ENCODE assay signal across 6 cellular contexts in the genomic region with DNA sequence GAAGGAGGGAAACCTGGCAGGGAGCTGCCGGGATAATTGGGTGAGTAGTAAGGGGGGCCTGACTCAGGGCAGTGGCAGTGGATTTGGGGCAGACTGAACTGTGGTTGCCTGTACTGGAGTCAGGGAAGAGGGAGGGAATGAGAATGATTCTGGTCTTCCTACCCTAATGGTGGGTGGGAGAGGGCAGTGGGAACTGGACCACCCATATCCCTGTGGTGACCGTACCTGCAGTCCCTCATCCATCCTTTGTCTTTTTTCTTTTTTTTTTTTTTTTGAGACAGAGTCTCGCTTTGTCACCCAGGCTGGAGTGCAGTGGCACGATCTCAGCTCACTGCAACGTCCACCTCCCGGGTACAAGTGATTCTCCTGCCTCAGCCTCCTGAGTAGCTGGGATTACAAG. TPM values are rescaled to one million over a fixed set of nuclear protein-coding genes. Genes with fewer than 3 reads are reported as not detected.
DNase-seq lines count a peak whose midpoint lies in the region; ATAC-seq, FAIRE-seq and TF ChIP-seq lines count a peak whose summit lies in the region.
"Not testable (repeated sequence)": the region's sequence is repeated elsewhere in the genome, so short reads cannot be mapped to it uniquely, and the experiment has no call there.
"Had no signal": no experiment of that assay in that cellular context is flagged by ENCODE, and none has a peak within 500 bp of the region (broad histone marks: within the 10 kb centered on the region; RNA-seq: fewer than 3 reads in every experiment).

No MANE protein-coding gene starts in this region.

- DNase-seq in K562 (ENCODE audit: extremely low read depth in 1 of 4, low spot score in 3 of 4); mesenchymal stem cell; nephron progenitor cell; ovary: not testable (repeated sequence)

- not testable (repeated sequence) for FAIRE-seq in K562 (lab: Jason Lieb, UNC)

- H3K18ac ChIP-seq in mesenchymal stem cell (ENCODE audit: low read depth in 1 of 2, low read length in 2 of 2): not testable (repeated sequence)

- H3K4me1 ChIP-seq in K562 (replicated peaks in 1 of 2; ENCODE audit: control insufficient read depth in 2 of 2, insufficient read depth in 2 of 2, low read length in 2 of 2) (peaks cover 24 to 33% of the 10 kb centered on the region in 2 experiments), mesenchymal stem cell (ENCODE audit: control insufficient read depth, insufficient read depth, low read depth, low read length) (peaks cover 17% of the 10 kb centered on the region), ovary (ENCODE audit: insufficient read depth) (peaks cover 24% of the 10 kb centered on the region)

- H3K79me1 ChIP-seq in mesenchymal stem cell (replicated peaks; ENCODE audit: low read length, poor library complexity, severe bottlenecking): peaks cover 11% of the 10 kb centered on the region

- peak overlapping the region; percentile 1 for H3K27ac Mint-ChIP-seq in nephron progenitor cell

- not testable (repeated sequence) for H2AK5ac ChIP-seq in mesenchymal stem cell (ENCODE audit: low read length, severe bottlenecking)

- POLR2A ChIA-PET in K562 (lab: Yijun Ruan, JAX): interaction anchor here (0.6 to 3.5 kb wide), 3 partner anchors 11 to 132 kb away, joined by 3 to 36 read pairs (median 4); no protein-coding TSS in a partner anchor

- not testable (repeated sequence) for H3K4ac ChIP-seq in mesenchymal stem cell (ENCODE audit: low read depth in 1 of 2, low read length in 2 of 2)

- CTCF ChIA-PET in K562 (lab: Yijun Ruan, JAX; ENCODE audit: low intra/inter-chr PET ratio): not testable (repeated sequence)

- peaks cover 14% of the 10 kb centered on the region for H3K36me3 Mint-ChIP-seq in nephron progenitor cell (ENCODE audit: low read depth)

- peak overlapping the region; percentile 37 for H2BK120ac ChIP-seq in mesenchymal stem cell (ENCODE audit: low read depth, low read length)

- H3K9me3 ChIP-seq in K562 (replicated peaks; ENCODE audit: control insufficient read depth, insufficient read depth, low read depth, low read length); mesenchymal stem cell (ENCODE audit: control insufficient read depth, low read length); ovary: not testable (repeated sequence)

- not testable (repeated sequence) for H3K27me3 ChIP-seq in K562 (ENCODE audit: control insufficient read depth in 2 of 2, insufficient read depth in 2 of 2, low read length in 2 of 2); mesenchymal stem cell (ENCODE audit: control insufficient read depth in 1 of 2, insufficient read depth in 1 of 2, low read length in 2 of 2); ovary

- H2BK15ac ChIP-seq in mesenchymal stem cell (ENCODE audit: low read depth, poor library complexity, severe bottlenecking): not testable (repeated sequence)

- peaks cover 13% of the 10 kb centered on the region for H3K27me3 Mint-ChIP-seq in nephron progenitor cell (ENCODE audit: low read depth, poor library complexity)

- not testable (repeated sequence) for H2AFZ ChIP-seq in K562 (ENCODE audit: low read depth, low read length); mesenchymal stem cell (ENCODE audit: low read depth, low read length)

- not testable (repeated sequence) for H3K9me1 ChIP-seq in K562 (ENCODE audit: control insufficient read depth, insufficient read depth, low read length)

- H4K91ac ChIP-seq in mesenchymal stem cell (ENCODE audit: low read length): not testable (repeated sequence)

- not testable (repeated sequence) for TF ChIP-seq EP300 in K562 (IDR thresholded peaks at IDR 0.05; ENCODE audit: low read length); ovary (IDR thresholded peaks at IDR 0.05)

- in situ Hi-C loops in K562 (cut with MboI): not testable (repeated sequence)

- not testable (repeated sequence) for H3K9me3 Mint-ChIP-seq in nephron progenitor cell

- H3K36me3 ChIP-seq in K562 (ENCODE audit: control insufficient read depth, insufficient read depth, low read length): peaks cover 13% of the 10 kb centered on the region; the same call in 2 of the 3 replicates
- H3K36me3 ChIP-seq in mesenchymal stem cell (ENCODE audit: control insufficient read depth in 1 of 2, insufficient read depth in 2 of 2, low read depth in 1 of 2, low read length in 2 of 2): peaks cover 11 to 31% of the 10 kb centered on the region in 2 experiments
- H3K36me3 ChIP-seq in ovary: not testable (repeated sequence)

- not testable (repeated sequence) for H3K27ac ChIP-seq in K562 (ENCODE audit: extremely low read depth, low read depth, low read length); mesenchymal stem cell (ENCODE audit: low read length, poor library complexity, severe bottlenecking)
- H3K27ac ChIP-seq in ovary: peak overlapping the region; percentile 9 to 94

- TF ChIP-seq POLR2A in K562 (conservative IDR thresholded peaks at IDR 0.05): 0 out of 2 replicates have a peak, but pooled peaks have one; percentile 18
- not testable (repeated sequence) for TF ChIP-seq POLR2A in ovary (IDR thresholded peaks at IDR 0.05)

- not testable (repeated sequence) for H4K8ac ChIP-seq in mesenchymal stem cell (ENCODE audit: low read length)

- not testable (repeated sequence) for H3K4me2 ChIP-seq in K562 (ENCODE audit: insufficient read depth, low read length); mesenchymal stem cell (ENCODE audit: low read length, poor library complexity, severe bottlenecking)

- TF ChIP-seq RAD21 in K562 (CRISPR knock-in tag; conservative IDR thresholded peaks at IDR 0.05 in 1 of 2, IDR thresholded peaks at IDR 0.05 in 1 of 2): not testable (repeated sequence)

- not testable (repeated sequence) for H3K14ac ChIP-seq in mesenchymal stem cell (ENCODE audit: low read length in 2 of 2)

- not testable (repeated sequence) for TF ChIP-seq CTCF in K562 (IDR thresholded peaks at IDR 0.05 in 2 of 3, conservative IDR thresholded peaks at IDR 0.05 in 1 of 3; ENCODE audit: insufficient read depth in 2 of 3, low read depth in 1 of 3, low read length in 3 of 3); nephron progenitor cell (IDR thresholded peaks at IDR 0.05); ovary (IDR thresholded peaks at IDR 0.05)

- H2BK12ac ChIP-seq in mesenchymal stem cell (ENCODE audit: low read length in 2 of 2): peak overlapping the region in 1 of 2 experiments; percentile 65

- H3K4me3 ChIP-seq in K562; mesenchymal stem cell (ENCODE audit: insufficient read depth in 1 of 2, low read depth in 1 of 2, low read length in 2 of 2); ovary: not testable (repeated sequence)

- not testable (repeated sequence) for H3K23ac ChIP-seq in mesenchymal stem cell (ENCODE audit: low read length in 2 of 2)

- H3K4me1 Mint-ChIP-seq in nephron progenitor cell: peaks cover 41% of the 10 kb centered on the region

- intact Hi-C loops in K562 (cut with micrococcal nuclease); ovary (cut with DNase I): not testable (repeated sequence)

- H4K20me1 ChIP-seq in K562 (replicated peaks; ENCODE audit: control insufficient read depth, insufficient read depth, low read length): not testable (repeated sequence)

- not testable (repeated sequence) for BruUV-seq in K562 (replicated peaks; lab: Mats Ljungman, UMichigan)

- 86% methylated on average over 2 of the region's 6 CpGs for WGBS in K562 (ENCODE audit: insufficient coverage, low coverage, missing lambda C conversion rate)
- WGBS in mesenchymal stem cell: 95% methylated on average over 6 of the region's 6 CpGs
- WGBS in ovary, 3 donors: 90 to 97% (median 93%) methylated on average over 6 of the region's 6 CpGs

- H3K79me2 ChIP-seq in K562 (ENCODE audit: control insufficient read depth, insufficient read depth, low read length): peaks cover 12% of the 10 kb centered on the region; the same call in 2 of the 3 replicates

- ATAC-seq in K562: not testable (repeated sequence)

- not testable (repeated sequence) for H3K4me3 Mint-ChIP-seq in nephron progenitor cell

- not testable (repeated sequence) for H3K9ac ChIP-seq in K562 (ENCODE audit: insufficient read depth in 1 of 2, low read depth in 2 of 2, low read length in 2 of 2); mesenchymal stem cell (ENCODE audit: low read length)

- not testable (repeated sequence) for H2BK5ac ChIP-seq in mesenchymal stem cell (ENCODE audit: low read depth, low read length, poor library complexity, severe bottlenecking)

RNA-seq across cellular contexts. Expression of a gene that starts 6.5 kb away (rescaled TPM):
- 86.3 and 131 TPM in 2 replicates for total RNA-seq in K562 (2011; cell fraction: chromatin; rRNA removed; ENCODE audit: low replicate concordance)
- total RNA-seq in K562 (2011; cell fraction: nucleolus; rRNA removed): 70.1 and 80.5 TPM in 2 replicates
- 83.9 and 97.2 TPM in 2 replicates for total RNA-seq in K562 (2011; cell fraction: nucleoplasm; rRNA removed)
- 6.7 and 7.4 TPM in 2 replicates for total RNA-seq in K562 (2014; rRNA removed)
- total RNA-seq in K562 (2014; rRNA removed; fragmentation: Illumina TruSeq; extraction: Trizol): 3.6 and 4.0 TPM in 2 replicates
- 2.9 and 3.4 TPM in 2 replicates for total RNA-seq in K562 (2015; rRNA removed; fragmentation: Illumina TruSeq; extraction: Trizol)
- 11.6 and 12.7 TPM in 2 replicates for total RNA-seq in K562 (2021)
- 10.9 and 18.6 TPM in 2 replicates for polyA plus RNA-seq in K562 (2011; rRNA removed)
- polyA plus RNA-seq in K562 (2011; cell fraction: cytosol; rRNA removed): 7.0 and 9.1 TPM in 2 replicates
- 76.1 and 118 TPM in 2 replicates for polyA plus RNA-seq in K562 (2011; cell fraction: nucleus; rRNA removed)
- polyA plus RNA-seq in K562 (2012): 9.5 and 33.7 TPM in 2 replicates
- polyA plus RNA-seq in K562 (2014; fragmentation: Illumina TruSeq; extraction: Trizol): 9.5 and 9.7 TPM in 2 replicates
- polyA plus RNA-seq in K562 (2014; fragmentation: Nextera tagmentation; extraction: Ambion mirVana): under 1 TPM; 0.04 TPM
- 17.9 and 21.6 TPM in 2 replicates for polyA plus RNA-seq in K562 (2014; rRNA removed)
- 4.5 and 5.5 TPM in 2 replicates for polyA minus RNA-seq in K562 (2011; rRNA and poly(A)+ RNA removed)
- 1.1 and 1.6 TPM in 2 replicates for polyA minus RNA-seq in K562 (2011; cell fraction: cytosol; rRNA and poly(A)+ RNA removed)
- 13.0 and 14.4 TPM in 2 replicates for polyA minus RNA-seq in K562 (2011; cell fraction: nucleus; rRNA and poly(A)+ RNA removed)
- polyA plus RNA-seq in mesenchymal stem cell (2013, experiment 1 of 2): 3.5 TPM
- polyA plus RNA-seq in mesenchymal stem cell (2013, experiment 2 of 2): 2.7 TPM
- 10 to 100 TPM in 6 of 7 donors, 1 to 10 TPM in 1; 9.1 to 27.0 (median 15.5) TPM for total RNA-seq in ovary
- 10 to 100 TPM in 1 of 2 donors, 1 to 10 TPM in 1; 3.0 to 13.2 TPM for polyA plus RNA-seq in ovary
- polyA plus RNA-seq: CD14-positive monocyte had no signal

RNA-seq across cellular contexts. Expression of a gene that starts 6.6 kb away (rescaled TPM):
- total RNA-seq in K562 (2011; cell fraction: chromatin; rRNA removed; ENCODE audit: low replicate concordance): 22.5 and 34.3 TPM in 2 replicates
- 17.5 and 20.7 TPM in 2 replicates for total RNA-seq in K562 (2011; cell fraction: nucleolus; rRNA removed)
- 28.9 and 47.3 TPM in 2 replicates for total RNA-seq in K562 (2011; cell fraction: nucleoplasm; rRNA removed)
- 0.27 and 1.8 TPM in 2 replicates for total RNA-seq in K562 (2014; rRNA removed)
- 1.9 and 2.5 TPM in 2 replicates for total RNA-seq in K562 (2014; rRNA removed; fragmentation: Illumina TruSeq; extraction: Trizol)
- total RNA-seq in K562 (2015; rRNA removed; fragmentation: Illumina TruSeq; extraction: Trizol): 2.8 and 4.3 TPM in 2 replicates
- 2.3 and 3.3 TPM in 2 replicates for total RNA-seq in K562 (2021)
- polyA plus RNA-seq in K562 (2011; rRNA removed): 2.8 and 3.6 TPM in 2 replicates
- polyA plus RNA-seq in K562 (2011; cell fraction: cytosol; rRNA removed): 1.4 and 4.1 TPM in 2 replicates
- polyA plus RNA-seq in K562 (2011; cell fraction: nucleus; rRNA removed): 8.9 and 10.3 TPM in 2 replicates
- polyA plus RNA-seq in K562 (2012): 1.8 and 11.1 TPM in 2 replicates
- 1.6 and 3.2 TPM in 2 replicates for polyA plus RNA-seq in K562 (2014; fragmentation: Illumina TruSeq; extraction: Trizol)
- polyA plus RNA-seq in K562 (2014; fragmentation: Nextera tagmentation; extraction: Ambion mirVana): under 1 TPM; 0.66 to 0.82 TPM
- 1.9 and 2.2 TPM in 2 replicates for polyA plus RNA-seq in K562 (2014; rRNA removed)
- polyA minus RNA-seq in K562 (2011; rRNA and poly(A)+ RNA removed): 1.8 and 1.9 TPM in 2 replicates
- polyA minus RNA-seq in K562 (2011; cell fraction: cytosol; rRNA and poly(A)+ RNA removed): not detected in 2 replicates
- 3.2 and 4.4 TPM in 2 replicates for polyA minus RNA-seq in K562 (2011; cell fraction: nucleus; rRNA and poly(A)+ RNA removed)
- polyA plus RNA-seq in mesenchymal stem cell (2013, experiment 1 of 2): 0.86 TPM
- polyA plus RNA-seq in mesenchymal stem cell (2013, experiment 2 of 2): 0.52 TPM
- total RNA-seq in ovary: 10 to 100 TPM in 1 of 7 donors, 1 to 10 TPM in 6; 2.5 to 12.4 (median 4.0) TPM
- polyA plus RNA-seq in ovary: 1 to 10 TPM in 1 of 2 donors, under 1 TPM in 1; 0.78 to 4.2 TPM
- total RNA-seq: Daoy had no signal

RNA-seq across cellular contexts. Expression of a gene that starts 19.7 kb away (rescaled TPM):
- 19.8 and 52.7 TPM in 2 replicates for total RNA-seq in K562 (2011; cell fraction: chromatin; rRNA removed; ENCODE audit: low replicate concordance)
- 56.5 and 63.0 TPM in 2 replicates for total RNA-seq in K562 (2011; cell fraction: nucleolus; rRNA removed)
- 61.2 and 72.0 TPM in 2 replicates for total RNA-seq in K562 (2011; cell fraction: nucleoplasm; rRNA removed)
- 155 and 188 TPM in 2 replicates for total RNA-seq in K562 (2014; rRNA removed)
- total RNA-seq in K562 (2014; rRNA removed; fragmentation: Illumina TruSeq; extraction: Trizol): 85.0 and 89.5 TPM in 2 replicates
- 99.5 and 102 TPM in 2 replicates for total RNA-seq in K562 (2015; rRNA removed; fragmentation: Illumina TruSeq; extraction: Trizol)
- total RNA-seq in K562 (2021): 236 and 247 TPM in 2 replicates
- polyA plus RNA-seq in K562 (2011; rRNA removed): 202 and 216 TPM in 2 replicates
- 300 and 303 TPM in 2 replicates for polyA plus RNA-seq in K562 (2011; cell fraction: cytosol; rRNA removed)
- polyA plus RNA-seq in K562 (2011; cell fraction: nucleus; rRNA removed): 63.0 and 65.4 TPM in 2 replicates
- 99.2 and 141 TPM in 2 replicates for polyA plus RNA-seq in K562 (2012)
- 325 and 361 TPM in 2 replicates for polyA plus RNA-seq in K562 (2014; fragmentation: Illumina TruSeq; extraction: Trizol)
- polyA plus RNA-seq in K562 (2014; fragmentation: Nextera tagmentation; extraction: Ambion mirVana): 10 to 100 TPM; 14.7 to 14.8 TPM
- polyA plus RNA-seq in K562 (2014; rRNA removed): 256 and 262 TPM in 2 replicates
- polyA minus RNA-seq in K562 (2011; rRNA and poly(A)+ RNA removed): 110 and 133 TPM in 2 replicates
- polyA minus RNA-seq in K562 (2011; cell fraction: cytosol; rRNA and poly(A)+ RNA removed): 77.4 and 89.7 TPM in 2 replicates
- 30.2 and 47.4 TPM in 2 replicates for polyA minus RNA-seq in K562 (2011; cell fraction: nucleus; rRNA and poly(A)+ RNA removed)
- 391 TPM for polyA plus RNA-seq in mesenchymal stem cell (2013, experiment 1 of 2)
- 395 TPM for polyA plus RNA-seq in mesenchymal stem cell (2013, experiment 2 of 2)
- total RNA-seq in ovary: 100 to 1,000 TPM; 105 to 667 (median 335) TPM
- 100 to 1,000 TPM; 226 to 268 TPM for polyA plus RNA-seq in ovary

RNA-seq across cellular contexts. Expression of a gene that starts 38.5 kb away (rescaled TPM):
- total RNA-seq in K562 (2011; cell fraction: chromatin; rRNA removed; ENCODE audit: low replicate concordance): 333 and 446 TPM in 2 replicates
- total RNA-seq in K562 (2011; cell fraction: nucleolus; rRNA removed): 231 TPM in 2 replicates
- 315 and 386 TPM in 2 replicates for total RNA-seq in K562 (2011; cell fraction: nucleoplasm; rRNA removed)
- total RNA-seq in K562 (2014; rRNA removed) (73.1 and 81.0 TPM in 2 replicates), K562 (2014; rRNA removed; fragmentation: Illumina TruSeq; extraction: Trizol) (60.4 and 68.5 TPM in 2 replicates), K562 (2015; rRNA removed; fragmentation: Illumina TruSeq; extraction: Trizol) (44.0 and 45.1 TPM in 2 replicates), K562 (2021) (73.6 and 84.8 TPM in 2 replicates), ovary (100 to 1,000 TPM in 1 of 7 donors, 10 to 100 TPM in 6; 54.9 to 107 (median 73.0) TPM)
- polyA plus RNA-seq in K562 (2011; rRNA removed) (91.6 and 125 TPM in 2 replicates), K562 (2014; fragmentation: Illumina TruSeq; extraction: Trizol) (92.9 and 96.8 TPM in 2 replicates), K562 (2014; fragmentation: Nextera tagmentation; extraction: Ambion mirVana) (10 to 100 TPM; 10.2 to 14.7 TPM), K562 (2014; rRNA removed) (94.7 and 100 TPM in 2 replicates), ovary (10 to 100 TPM; 60.5 to 60.7 TPM)
- polyA plus RNA-seq in K562 (2011; cell fraction: cytosol; rRNA removed): 59.5 and 90.3 TPM in 2 replicates
- polyA plus RNA-seq in K562 (2011; cell fraction: nucleus; rRNA removed): 211 and 227 TPM in 2 replicates
- polyA plus RNA-seq in K562 (2012): 57.3 and 88.0 TPM in 2 replicates
- polyA minus RNA-seq in K562 (2011; rRNA and poly(A)+ RNA removed): 52.5 and 61.4 TPM in 2 replicates
- polyA minus RNA-seq in K562 (2011; cell fraction: cytosol; rRNA and poly(A)+ RNA removed): 25.3 and 34.6 TPM in 2 replicates
- 62.3 and 95.3 TPM in 2 replicates for polyA minus RNA-seq in K562 (2011; cell fraction: nucleus; rRNA and poly(A)+ RNA removed)
- 35.1 TPM for polyA plus RNA-seq in mesenchymal stem cell (2013, experiment 1 of 2)
- polyA plus RNA-seq in mesenchymal stem cell (2013, experiment 2 of 2): 33.7 TPM
